Comparison of ENCODE assay signal across 8 cellular contexts in the genomic region with DNA sequence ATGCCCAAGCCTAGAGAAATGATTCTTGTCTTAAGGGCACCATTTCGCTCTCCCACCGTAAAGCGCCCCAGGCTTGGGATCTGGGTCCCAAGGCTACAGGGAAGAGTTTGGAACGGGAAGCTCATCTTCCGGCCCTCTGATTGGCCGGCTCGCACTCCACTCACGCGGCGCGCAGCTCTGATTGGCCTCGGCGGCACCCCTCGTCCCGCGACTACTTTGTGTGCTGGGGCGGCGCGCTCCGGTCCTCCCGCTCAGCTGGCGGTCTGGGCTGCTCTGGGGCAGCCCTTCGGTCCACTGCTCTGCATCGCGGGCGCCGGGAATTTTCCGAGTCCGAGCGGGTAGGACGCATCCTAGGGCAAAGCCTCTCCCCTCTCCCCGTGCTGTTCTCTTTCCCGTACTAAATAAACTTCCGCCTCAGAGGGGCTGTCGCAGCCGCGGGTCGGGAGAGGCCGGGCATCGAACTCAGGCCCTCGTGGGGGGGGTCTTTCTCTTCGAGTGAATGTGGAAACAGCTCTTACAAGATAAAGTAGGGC. TPM values are rescaled to one million over a fixed set of nuclear protein-coding genes. Genes with fewer than 3 reads are reported as not detected.
DNase-seq lines count a peak whose midpoint lies in the region; ATAC-seq, FAIRE-seq and TF ChIP-seq lines count a peak whose summit lies in the region.

No MANE protein-coding gene starts in this region.

- peak overlapping the region; percentile 95 for H3K27ac Mint-ChIP-seq in T-helper 2 cell treated with Interferon-gamma antibody and Interleukin-4, amounts not matched to agents 5 μg/mL and 100 μg/mL, for 36 hours

- H3K4me1 ChIP-seq in ascending aorta (peaks cover 0 to 11% of the 10 kb centered on the region in 2 donors), rectal smooth muscle tissue (ENCODE audit: control insufficient read depth, insufficient read depth, low read length) (no peaks in the 10 kb centered on the region), aorta (ENCODE audit: control insufficient read depth in 1 of 2, insufficient read depth in 2 of 2, low read length in 2 of 2) (no peaks in the 10 kb centered on the region)

- H3K27me3 Mint-ChIP-seq in T-helper 2 cell treated with Interferon-gamma antibody and Interleukin-4, amounts not matched to agents 5 μg/mL and 100 μg/mL, for 36 hours (ENCODE audit: low read depth) = no peaks in the 10 kb centered on the region

- intact Hi-C loops in ascending aorta (cut with DNase I) (loop anchor here (1.0 to 5.0 kb wide), 6 partner anchors 239 to 1096 kb away; a partner anchor contains a TSS), aorta (cut with DNase I) (loop anchor here (2.0 to 10.0 kb wide), 5 partner anchors 249 to 427 kb away; a partner anchor contains a TSS)

- peak; percentile 50 for DNase-seq in GM12892 (ENCODE audit: insufficient read length)
- DNase-seq in NCI-H146 (lab: John Stamatoyannopoulos, UW) = peak; percentile 56
- DNase-seq in T-helper 2 cell treated with Interferon-gamma antibody and Interleukin-4, amounts not matched to agents 5 μg/mL and 100 μg/mL, for 36 hours (ENCODE audit: low spot score) = peak; percentile 82
- peak; percentile 61 to 95 for DNase-seq in ascending aorta (ENCODE audit: low spot score in 2 of 2)
- peak; percentile 94 for DNase-seq in hepatic stellate cell (ENCODE audit: low spot score)
- DNase-seq in aorta = peak; percentile 95 to 97

- H3K27ac ChIP-seq in ascending aorta (peak overlapping the region; percentile 92 to 95), rectal smooth muscle tissue (ENCODE audit: low read depth, low read length) (peak overlapping the region; percentile 83), aorta (ENCODE audit: low read depth in 1 of 2, low read length in 2 of 2) (peak overlapping the region; percentile 62 to 68)

- H3K9ac ChIP-seq in rectal smooth muscle tissue (ENCODE audit: low read length) = peak overlapping the region; percentile 90

- peak; percentile 19; the same call in 1 of the 2 replicates for TF ChIP-seq POLR2A in GM12892 (IDR thresholded peaks at IDR 0.05; ENCODE audit: low read depth, low read length)

- peak overlapping the region; percentile 100 for H3K4me3 Mint-ChIP-seq in T-helper 2 cell treated with Interferon-gamma antibody and Interleukin-4, amounts not matched to agents 5 μg/mL and 100 μg/mL, for 36 hours

- H3K27me3 ChIP-seq in ascending aorta (no peaks in the 10 kb centered on the region), rectal smooth muscle tissue (ENCODE audit: control insufficient read depth, insufficient read depth, low read length) (no peaks in the 10 kb centered on the region), aorta (ENCODE audit: control insufficient read depth in 1 of 2, insufficient read depth in 2 of 2, low read length in 1 of 2) (no peaks in the 10 kb centered on the region)

- 0% methylated on average over 36 to 42 of the region's 42 CpGs for WGBS in aorta, 2 donors

- no peaks in the 10 kb centered on the region for H3K36me3 ChIP-seq in ascending aorta
- no peaks in the 10 kb centered on the region for H3K36me3 ChIP-seq in rectal smooth muscle tissue (ENCODE audit: control insufficient read depth, insufficient read depth, low read length)
- no peaks in the 10 kb centered on the region for H3K36me3 ChIP-seq in aorta (ENCODE audit: control insufficient read depth in 1 of 2, insufficient read depth in 2 of 2, low read length in 1 of 2)

- ATAC-seq in HG02763 (IDR thresholded peaks at IDR 0.05; ENCODE audit: unreplicated experiment) = peak; percentile 50
- peak; percentile 95 for ATAC-seq in aorta (ENCODE audit: low FRiP score)

- H3K9me3 ChIP-seq in ascending aorta (no peaks in the 10 kb centered on the region), aorta (ENCODE audit: control insufficient read depth, low read length) (no peaks in the 10 kb centered on the region)

- FAIRE-seq in GM12892 (lab: Jason Lieb, UNC) = peak; percentile 95

- H3K36me3 Mint-ChIP-seq in T-helper 2 cell treated with Interferon-gamma antibody and Interleukin-4, amounts not matched to agents 5 μg/mL and 100 μg/mL, for 36 hours (ENCODE audit: low read depth) = peaks cover 14% of the 10 kb centered on the region

- no peaks in the 10 kb centered on the region for H3K9me3 Mint-ChIP-seq in T-helper 2 cell treated with Interferon-gamma antibody and Interleukin-4, amounts not matched to agents 5 μg/mL and 100 μg/mL, for 36 hours

- no peak for TF ChIP-seq CTCF in ascending aorta (IDR thresholded peaks at IDR 0.05)

- peaks cover 39% of the 10 kb centered on the region for H3K4me1 Mint-ChIP-seq in T-helper 2 cell treated with Interferon-gamma antibody and Interleukin-4, amounts not matched to agents 5 μg/mL and 100 μg/mL, for 36 hours (ENCODE audit: low read depth)

- H3K4me3 ChIP-seq in ascending aorta = peak overlapping the region; percentile 87 to 95
- H3K4me3 ChIP-seq in rectal smooth muscle tissue (ENCODE audit: low read length) = peak overlapping the region; percentile 94
- H3K4me3 ChIP-seq in aorta (ENCODE audit: low read length in 2 of 2) = peak overlapping the region; percentile 46 to 62

RNA-seq across cellular contexts. Expression of a gene that starts 0.8 kb away (rescaled TPM):
- polyA plus RNA-seq in GM12892 (2012; ENCODE audit: missing spikeins) = 44.2 TPM
- 12.9 TPM for total RNA-seq in ascending aorta
- total RNA-seq in aorta = 10 to 100 TPM; 21.8 to 32.3 TPM
- polyA plus RNA-seq in aorta = 1 to 10 TPM; 3.4 to 7.4 TPM

Comparison
In these comparisons a context has a peak if more than half of its experiments do, and no peak if none do; other contexts are left out.
1. Peak in every context shown above with its lines: DNase-seq, ATAC-seq, H3K4me3 ChIP-seq and H3K27ac ChIP-seq.